In genomic region chr5:33046091-33046490, GRCh38 we compare ENCODE assay signal across 21 cellular contexts.
DNase-seq lines count a peak whose midpoint lies in the region; FAIRE-seq and TF ChIP-seq lines count a peak whose summit lies in the region.
"Had no signal": no experiment of that assay in that cellular context is flagged by ENCODE, and none has a peak within 500 bp of the region (broad histone marks: within the 10 kb centered on the region; RNA-seq: fewer than 3 reads in every experiment).

No MANE protein-coding gene starts in this region.

- H3K27me3 ChIP-seq in endothelial cell of umbilical vein (ENCODE audit: control insufficient read depth in 2 of 2, insufficient read depth in 2 of 2, low read length in 2 of 2) (no peaks in the 10 kb centered on the region), SJCRH30 (no peaks in the 10 kb centered on the region)
- H3K27me3 ChIP-seq: Peyer's patch had no signal

- no peaks in the 10 kb centered on the region for H3K4me1 Mint-ChIP-seq in activated naive CD4-positive, alpha-beta T cell treated with anti-CD3 and anti-CD28 coated beads for 36 hours (ENCODE audit: low read depth)
- H3K4me1 Mint-ChIP-seq: IgD-negative memory B cell had no signal

- H3K36me3 ChIP-seq in endothelial cell of umbilical vein (ENCODE audit: control insufficient read depth in 2 of 2, extremely low read depth in 1 of 2, insufficient read depth in 2 of 2, low read length in 2 of 2) (no peaks in the 10 kb centered on the region), SJCRH30 (no peaks in the 10 kb centered on the region)
- H3K36me3 ChIP-seq: HAP-1, Peyer's patch had no signal

- no peaks in the 10 kb centered on the region for H3K36me3 Mint-ChIP-seq in activated naive CD4-positive, alpha-beta T cell treated with anti-CD3 and anti-CD28 coated beads for 36 hours (ENCODE audit: low read depth)
- H3K36me3 Mint-ChIP-seq: IgD-negative memory B cell had no signal

- H3K79me2 ChIP-seq in endothelial cell of umbilical vein (ENCODE audit: control insufficient read depth, insufficient read depth, low read length) = no peaks in the 10 kb centered on the region

- DNase-seq in AG20443 (ENCODE audit: low spot score) = peak; percentile 9
- DNase-seq in LHCN-M2 (ENCODE audit: low read depth) = peak; percentile 54
- peak; percentile 8 for DNase-seq in endothelial cell of umbilical vein (ENCODE audit: low read depth, low spot score)
- peak; percentile 46 for DNase-seq in renal cortical epithelial cell (ENCODE audit: low read depth)
- DNase-seq in SJCRH30 = no peak
- no peak for DNase-seq in stimulated activated CD4-positive, alpha-beta T cell treated with anti-CD3 and anti-CD28 coated beads, Interleukin-12 subunit alpha, Interleukin-12 subunit beta, amount 100 ng/mL, for 4 hours
- no peak for DNase-seq in activated naive CD4-positive, alpha-beta T cell treated with anti-CD3 and anti-CD28 coated beads for 36 hours
- DNase-seq: AML-193, Karpas-422, MM.1S, NCI-H1092, NCI-H2081, NCI-H2171 treated with DMSO at 0.1 percent for 48 hours, NCI-H446 treated with DMSO at 0.1 percent for 48 hours, Peyer's patch had no signal

- no peak for TF ChIP-seq POLR2A in endothelial cell of umbilical vein (IDR thresholded peaks at IDR 0.05; ENCODE audit: low read depth, low read length)

- peaks cover 3% of the 10 kb centered on the region for H3K9me3 Mint-ChIP-seq in activated naive CD4-positive, alpha-beta T cell treated with anti-CD3 and anti-CD28 coated beads for 36 hours

- no peak for TF ChIP-seq CTCF in endothelial cell of umbilical vein (IDR thresholded peaks at IDR 0.05; ENCODE audit: extremely low read depth in 1 of 2, insufficient read depth in 1 of 2, low read depth in 1 of 2, low read length in 2 of 2)

- H2AFZ ChIP-seq in endothelial cell of umbilical vein (ENCODE audit: low read depth, low read length) = no peak overlapping the region

- H4K20me1 ChIP-seq in endothelial cell of umbilical vein (replicated peaks; ENCODE audit: control insufficient read depth, extremely low read depth, insufficient read depth, low read length) = no peaks in the 10 kb centered on the region

- no peaks in the 10 kb centered on the region for H3K9me1 ChIP-seq in endothelial cell of umbilical vein (replicated peaks; ENCODE audit: control insufficient read depth, extremely low read depth, insufficient read depth, low read length)

- no peak overlapping the region for H3K9ac ChIP-seq in endothelial cell of umbilical vein (replicated peaks; ENCODE audit: extremely low read depth, insufficient read depth, low read length)

- no peak for FAIRE-seq in endothelial cell of umbilical vein (lab: Jason Lieb, UNC)
- FAIRE-seq: D721Med, HTR-8/SVneo had no signal

- BruUV-seq in endothelial cell of umbilical vein (replicated peaks; lab: Mats Ljungman, UMichigan) = no TSS peak

- H3K27ac Mint-ChIP-seq in activated naive CD4-positive, alpha-beta T cell treated with anti-CD3 and anti-CD28 coated beads for 36 hours = no peak overlapping the region
- H3K27ac Mint-ChIP-seq: IgD-negative memory B cell had no signal

- CTCF ChIA-PET in endothelial cell of umbilical vein (lab: Charles Lee) = no interaction called here
- CTCF ChIA-PET in activated naive CD4-positive, alpha-beta T cell treated with anti-CD3 and anti-CD28 coated beads for 36 hours (lab: Charles Lee) = interaction anchor here (0.5 kb wide), 1 partner anchor 447 kb away, joined by 4 read pairs; no protein-coding TSS in a partner anchor

- H3K4me3 Mint-ChIP-seq in activated naive CD4-positive, alpha-beta T cell treated with anti-CD3 and anti-CD28 coated beads for 36 hours = no peak overlapping the region
- H3K4me3 Mint-ChIP-seq: IgD-negative memory B cell had no signal

- peaks cover 24% of the 10 kb centered on the region for H3K4me1 ChIP-seq in endothelial cell of umbilical vein (ENCODE audit: control insufficient read depth, extremely low read depth, insufficient read depth, low read length)
- H3K4me1 ChIP-seq in SJCRH30 = peaks cover 4% of the 10 kb centered on the region
- H3K4me1 ChIP-seq: HAP-1, Peyer's patch had no signal

- H3K9me3 ChIP-seq in endothelial cell of umbilical vein (replicated peaks; ENCODE audit: control insufficient read depth, insufficient read depth, low read length) (no peaks in the 10 kb centered on the region), SJCRH30 (replicated peaks) (no peaks in the 10 kb centered on the region)
- H3K9me3 ChIP-seq: HAP-1, Peyer's patch had no signal

- intact Hi-C loops in endothelial cell of umbilical vein (cut with micrococcal nuclease) = loop anchor here (5.0 kb wide), 1 partner anchor 326 kb away; no protein-coding TSS in a partner anchor
- intact Hi-C loops in activated naive CD4-positive, alpha-beta T cell treated with anti-CD3 and anti-CD28 coated beads for 36 hours (cut with micrococcal nuclease) = no loop called here

- peaks cover 2% of the 10 kb centered on the region for H3K27me3 Mint-ChIP-seq in activated naive CD4-positive, alpha-beta T cell treated with anti-CD3 and anti-CD28 coated beads for 36 hours (ENCODE audit: low read depth)
- H3K27me3 Mint-ChIP-seq: IgD-negative memory B cell had no signal

- dilution Hi-C loops in endothelial cell of umbilical vein (cut with MboI; ENCODE audit: extremely low pct_ligation_motif_present, low sequenced_read_pairs) = no loop called here

- POLR2A ChIA-PET in endothelial cell of umbilical vein (lab: Charles Lee) = no interaction called here

- no peak overlapping the region for H3K4me3 ChIP-seq in endothelial cell of umbilical vein (replicated peaks in 1 of 3; ENCODE audit: insufficient read depth in 1 of 3, low read depth in 1 of 3, low read length in 3 of 3)
- no peak overlapping the region for H3K4me3 ChIP-seq in SJCRH30
- H3K4me3 ChIP-seq: HAP-1, Peyer's patch had no signal

- H3K27ac ChIP-seq in endothelial cell of umbilical vein (ENCODE audit: insufficient read depth, low read depth, low read length) (no peak overlapping the region), SJCRH30 (no peak overlapping the region)
- H3K27ac ChIP-seq: C4-2B, HL-60, Peyer's patch had no signal

- no peak overlapping the region for H3K4me2 ChIP-seq in endothelial cell of umbilical vein (ENCODE audit: insufficient read depth, low read length)

TF ChIP-seq in endothelial cell of umbilical vein, 7 proteins besides CTCF, POLR2A, EP300 and RAD21:
- TF ChIP-seq GATA2 (IDR thresholded peaks at IDR 0.05; ENCODE audit: insufficient read depth, insufficient read length, low read depth, low read length) (peak; percentile 83), EZH2 (IDR thresholded peaks at IDR 0.05; ENCODE audit: borderline replicate concordance, low read depth, low read length, severe bottlenecking) (no peak), FOS (IDR thresholded peaks at IDR 0.05; ENCODE audit: borderline replicate concordance, insufficient read depth, low read length) (peak; percentile 33), MAX (IDR thresholded peaks at IDR 0.05; ENCODE audit: insufficient read depth, insufficient read length) (no peak), POLR2AphosphoS5 (IDR thresholded peaks at IDR 0.05; ENCODE audit: insufficient read depth, low read depth, low read length) (no peak), JUN (IDR thresholded peaks at IDR 0.05; ENCODE audit: borderline replicate concordance, insufficient read depth, insufficient read length, low read depth) (no peak), MYC (IDR thresholded peaks at IDR 0.05; ENCODE audit: low read depth, low read length) (no peak)

Comparison
In these comparisons a context has a peak if more than half of its experiments do, and no peak if none do; other contexts are left out.
1. DNase-seq: peak in AG20443 (single experiment), LHCN-M2 (single experiment), endothelial cell of umbilical vein (single experiment) and renal cortical epithelial cell (single experiment); none in SJCRH30 (0 of 2), stimulated activated CD4-positive, alpha-beta T cell treated with anti-CD3 and anti-CD28 coated beads, Interleukin-12 subunit alpha, Interleukin-12 subunit beta, amount 100 ng/mL, for 4 hours (single experiment) and activated naive CD4-positive, alpha-beta T cell treated with anti-CD3 and anti-CD28 coated beads for 36 hours (single experiment).